Comparison of ENCODE assay signal across 8 cellular contexts in genomic region chr5:119355244-119355635, GRCh38. TPM values are rescaled to one million over a fixed set of nuclear protein-coding genes. Genes with fewer than 3 reads are reported as not detected.
A peak's percentile ranks its signal among the peaks of the same experiment; 100 is the strongest.
DNase-seq lines count a peak whose midpoint lies in the region; ATAC-seq, FAIRE-seq and TF ChIP-seq lines count a peak whose summit lies in the region.

No MANE protein-coding gene starts in this region.

- 0 out of 2 replicates have a peak, but pooled peaks cover 6% of the 10 kb centered on the region for H3F3A ChIP-seq in OCI-LY1 (ENCODE audit: insufficient read depth, low read length)

- no peaks in the 10 kb centered on the region for H3K27me3 ChIP-seq in OCI-LY1 (ENCODE audit: insufficient read depth, low read length)
- no peaks in the 10 kb centered on the region for H3K27me3 ChIP-seq in mammary epithelial cell (ENCODE audit: insufficient read depth, low read length)
- H3K27me3 ChIP-seq in lung (ENCODE audit: control insufficient read depth, insufficient read depth): no peaks in the 10 kb centered on the region
- no peaks in the 10 kb centered on the region for H3K27me3 ChIP-seq in thyroid gland

- no peak for TF ChIP-seq POLR2A in thyroid gland (IDR thresholded peaks at IDR 0.05)

- peak overlapping the region; percentile 90 for H3K4me2 ChIP-seq in OCI-LY1 (ENCODE audit: low read length)
- peak overlapping the region; percentile 86 for H3K4me2 ChIP-seq in mammary epithelial cell (ENCODE audit: insufficient read depth, low read depth, low read length)

- H3K4me3 ChIP-seq in OCI-LY1 (ENCODE audit: low read depth, low read length, poor library complexity, severe bottlenecking) (peak overlapping the region; percentile 80), mammary epithelial cell (replicated peaks in 1 of 3; ENCODE audit: insufficient read depth in 1 of 3, low read depth in 2 of 3, low read length in 3 of 3) (peak overlapping the region; percentile 69 to 77 (median 71)), lung (no peak overlapping the region), thyroid gland (replicated peaks in 1 of 3) (peak overlapping the region in 1 of 3 donors; percentile 40)

- H3K79me2 ChIP-seq in OCI-LY1 (ENCODE audit: insufficient read depth, low read length) (peaks cover 79% of the 10 kb centered on the region), mammary epithelial cell (ENCODE audit: insufficient read depth, low read length) (peaks cover 57% of the 10 kb centered on the region)

- ATAC-seq in GM21528 (IDR thresholded peaks at IDR 0.05; ENCODE audit: low FRiP score, unreplicated experiment): peak; percentile 23
- ATAC-seq in lung (ENCODE audit: insufficient read depth, low FRiP score): peak; percentile 59

- no TSS peak for BruUV-seq in mammary epithelial cell (replicated peaks; lab: Mats Ljungman, UMichigan)

- DNase-seq in mammary epithelial cell (no peak), lung (ENCODE audit: low spot score) (no peak), thyroid gland (peak; percentile 39 to 43), NCI-H1930 (lab: John Stamatoyannopoulos, UW) (no peak), HTR-8/SVneo (ENCODE audit: insufficient read length, low spot score) (no peak), DMS114 treated with DMSO at 0.1 percent for 48 hours (lab: John Stamatoyannopoulos, UW; ENCODE audit: unreplicated experiment) (no peak)

- FAIRE-seq in HTR-8/SVneo (lab: Jason Lieb, UNC): no peak

- WGBS in mammary epithelial cell (ENCODE audit: low coverage, missing lambda C conversion rate): 52% methylated on average over 11 of the region's 12 CpGs
- WGBS in lung, 2 donors: 55 to 75% methylated on average over 12 of the region's 12 CpGs
- 32 to 33% methylated on average over 12 of the region's 12 CpGs for WGBS in thyroid gland, 2 donors

- no peaks in the 10 kb centered on the region for H3K9me2 ChIP-seq in OCI-LY1 (ENCODE audit: low read depth, low read length)

- no peaks in the 10 kb centered on the region for H3K36me3 ChIP-seq in OCI-LY1 (ENCODE audit: insufficient read depth, low read length)
- no peaks in the 10 kb centered on the region for H3K36me3 ChIP-seq in mammary epithelial cell (ENCODE audit: insufficient read depth, low read length)
- H3K36me3 ChIP-seq in lung (ENCODE audit: control insufficient read depth in 2 of 2, insufficient read depth in 2 of 2, low read length in 2 of 2): no peaks in the 10 kb centered on the region
- H3K36me3 ChIP-seq in thyroid gland: no peaks in the 10 kb centered on the region

- H3K4me1 ChIP-seq in OCI-LY1 (ENCODE audit: insufficient read depth, low read length, severe bottlenecking): peaks cover 91% of the 10 kb centered on the region
- peaks cover 33% of the 10 kb centered on the region for H3K4me1 ChIP-seq in mammary epithelial cell (ENCODE audit: insufficient read depth, low read length)
- H3K4me1 ChIP-seq in lung (ENCODE audit: control insufficient read depth in 2 of 2, insufficient read depth in 2 of 2, low read length in 2 of 2): peaks cover 8% of the 10 kb centered on the region in 2 donors
- H3K4me1 ChIP-seq in thyroid gland: peaks cover 40 to 43% of the 10 kb centered on the region in 2 donors

- intact Hi-C loops in mammary epithelial cell (cut with micrococcal nuclease): loop anchor here (1.0 kb wide), 1 partner anchor 56 kb away; no protein-coding TSS in a partner anchor
- intact Hi-C loops in thyroid gland (cut with DNase I): no loop called here

- dilution Hi-C loops in mammary epithelial cell (cut with HindIII; ENCODE audit: low sequenced_read_pairs): no loop called here

- TF ChIP-seq CTCF in OCI-LY1 (IDR thresholded peaks at IDR 0.05; ENCODE audit: low read length) (no peak), mammary epithelial cell (conservative IDR thresholded peaks at IDR 0.05 in 1 of 2, IDR thresholded peaks at IDR 0.05 in 1 of 2; ENCODE audit: extremely low read depth in 1 of 2, insufficient read depth in 1 of 2, low read depth in 1 of 2, low read length in 2 of 2) (no peak), lung (IDR thresholded peaks at IDR 0.05; ENCODE audit: control extremely low read depth, extremely low read depth) (no peak), thyroid gland (IDR thresholded peaks at IDR 0.05) (no peak)

- H3K9me3 ChIP-seq in OCI-LY1 (ENCODE audit: low read length): no peaks in the 10 kb centered on the region
- no peaks in the 10 kb centered on the region for H3K9me3 ChIP-seq in mammary epithelial cell (replicated peaks; ENCODE audit: insufficient read depth, low read length)
- H3K9me3 ChIP-seq in lung (ENCODE audit: control insufficient read depth in 2 of 2, insufficient read depth in 1 of 2, low read length in 1 of 2): no peaks in the 10 kb centered on the region
- H3K9me3 ChIP-seq in thyroid gland: no peaks in the 10 kb centered on the region

- H3K27ac ChIP-seq in OCI-LY1 (ENCODE audit: low read depth, low read length, poor library complexity, severe bottlenecking) (peak overlapping the region; percentile 97), mammary epithelial cell (ENCODE audit: insufficient read depth, low read depth, low read length) (peak overlapping the region; percentile 77), lung (ENCODE audit: low read depth in 1 of 2, low read length in 1 of 2) (no peak overlapping the region), thyroid gland (peak overlapping the region; percentile 86 to 93 (median 89))

- in situ Hi-C loops in mammary epithelial cell (cut with MboI; ENCODE audit: low sequenced_read_pairs in 2 of 2): no loop called here

- H3K9ac ChIP-seq in OCI-LY1 (ENCODE audit: low read length): peak overlapping the region; percentile 87
- H3K9ac ChIP-seq in mammary epithelial cell (ENCODE audit: insufficient read depth, low read length): peak overlapping the region; percentile 97

- no peak overlapping the region for H2AFZ ChIP-seq in OCI-LY1 (ENCODE audit: low read length)
- H2AFZ ChIP-seq in mammary epithelial cell (ENCODE audit: low read depth, low read length): peak overlapping the region; percentile 93

- CTCF ChIA-PET in mammary epithelial cell (lab: Charles Lee; ENCODE audit: low non-redundant PET): no interaction called here

- no peaks in the 10 kb centered on the region for H4K20me1 ChIP-seq in OCI-LY1 (ENCODE audit: insufficient read depth, low read length)
- no peaks in the 10 kb centered on the region for H4K20me1 ChIP-seq in mammary epithelial cell (ENCODE audit: insufficient read depth, low read length)

RNA-seq across cellular contexts. Expression of gene TNFAIP8, which starts 0.6 kb away (rescaled TPM):
- total RNA-seq in mammary epithelial cell (10 to 100 TPM; 11.3 to 15.9 TPM), lung (10 to 100 TPM; 18.5 to 52.6 TPM), thyroid gland (10 to 100 TPM; 15.7 to 36.8 (median 33.6) TPM)
- polyA plus RNA-seq in mammary epithelial cell (15.4 TPM), lung (10 to 100 TPM; 11.5 to 58.9 TPM)
- 7.1 TPM for polyA minus RNA-seq in mammary epithelial cell

Comparison
In these comparisons a context has a peak if more than half of its experiments do, and no peak if none do; other contexts are left out.
1. H3K27ac ChIP-seq: peak in OCI-LY1 (single experiment), mammary epithelial cell (single experiment) and thyroid gland (3 of 3); none in lung (0 of 2).
2. DNase-seq: peak in thyroid gland (2 of 2); none in mammary epithelial cell (single experiment), lung (single experiment), NCI-H1930 (0 of 2), HTR-8/SVneo (single experiment) and DMS114 treated with DMSO at 0.1 percent for 48 hours (single experiment).